Comparison of ENCODE assay signal across 26 cellular contexts in the genomic region with DNA sequence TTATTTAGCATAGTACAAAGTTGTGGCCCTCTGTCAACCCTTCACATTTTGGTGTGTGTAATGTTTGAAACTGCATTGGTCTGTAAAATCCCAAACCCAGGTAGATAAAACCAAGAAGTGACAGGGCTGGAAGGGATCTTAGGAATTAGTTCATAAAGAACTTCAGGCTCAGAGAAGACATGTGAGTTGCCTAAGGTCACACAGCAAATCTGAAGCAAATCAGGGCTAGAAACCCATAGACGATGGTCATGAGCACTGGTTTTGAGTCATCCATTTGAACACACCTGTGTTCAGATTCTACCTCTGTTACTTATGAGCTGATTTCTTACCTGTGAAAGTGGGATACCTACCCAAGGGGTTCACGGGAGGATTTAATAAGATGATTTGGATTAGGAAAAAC.
A peak's percentile ranks its signal among the peaks of the same experiment; 100 is the strongest.
DNase-seq lines count a peak whose midpoint lies in the region; ATAC-seq and TF ChIP-seq lines count a peak whose summit lies in the region.
"Had no signal": no experiment of that assay in that cellular context is flagged by ENCODE, and none has a peak within 500 bp of the region (broad histone marks: within the 10 kb centered on the region; RNA-seq: fewer than 3 reads in every experiment).

No MANE protein-coding gene starts in this region.

- DNase-seq in natural killer cell (no peak), Karpas-422 (no peak), dorsolateral prefrontal cortex (no peak), iPS-NIHi7 (ENCODE audit: extremely low spot score) (no peak)
- no peak for DNase-seq in natural killer cell treated with Interleukin-12 subunit alpha and Interleukin-12 subunit beta and Interleukin-15 and Interleukin-18, amount 100 ng/mL, for 72 hours (ENCODE audit: low spot score)
- no peak for DNase-seq in activated CD4-positive, alpha-beta T cell treated with anti-CD3 and anti-CD28 coated beads for 4 hours
- DNase-seq: AML-193, Calu3, DMS153, DND-41, H7, KG1, MM.1S, NCI-H1048, NCI-H1417, NCI-H1694, NCI-H2081, NCI-H2227 treated with DMSO at 0.1 percent for 48 hours, NCI-H526 treated with DMSO at 0.1 percent for 48 hours, OCI-M1, SK-N-SH, SW 1271 had no signal

- no peaks in the 10 kb centered on the region for H3K9me2 ChIP-seq in Karpas-422 (replicated peaks; ENCODE audit: insufficient read depth, low read length)
- H3K9me2 ChIP-seq: SK-N-SH had no signal

- H3K4me3 ChIP-seq in Karpas-422 (ENCODE audit: low read length), result no peak overlapping the region
- no peak overlapping the region for H3K4me3 ChIP-seq in neutrophil (ENCODE audit: low read depth in 1 of 2, low read length in 1 of 2)
- no peak overlapping the region for H3K4me3 ChIP-seq in dorsolateral prefrontal cortex
- H3K4me3 ChIP-seq: Peyer's patch had no signal

- H3K36me3 Mint-ChIP-seq in natural killer cell, result no peaks in the 10 kb centered on the region
- no peaks in the 10 kb centered on the region for H3K36me3 Mint-ChIP-seq in natural killer cell treated with Interleukin-12 subunit alpha and Interleukin-12 subunit beta and Interleukin-15 and Interleukin-18, amount 100 ng/mL, for 72 hours

- H3K27me3 Mint-ChIP-seq in natural killer cell (ENCODE audit: low read depth in 2 of 2), result no peaks in the 10 kb centered on the region
- no peaks in the 10 kb centered on the region for H3K27me3 Mint-ChIP-seq in natural killer cell treated with Interleukin-12 subunit alpha and Interleukin-12 subunit beta and Interleukin-15 and Interleukin-18, amount 100 ng/mL, for 72 hours

- peak overlapping the region; percentile 39 to 64 for H3K27ac Mint-ChIP-seq in natural killer cell
- peak overlapping the region in 1 of 2 donors; percentile 22 for H3K27ac Mint-ChIP-seq in natural killer cell treated with Interleukin-12 subunit alpha and Interleukin-12 subunit beta and Interleukin-15 and Interleukin-18, amount 100 ng/mL, for 72 hours

- no peaks in the 10 kb centered on the region for H4K20me1 ChIP-seq in Karpas-422 (ENCODE audit: insufficient read depth, low read depth, low read length)

- no peak for TF ChIP-seq CTCF in natural killer cell (IDR thresholded peaks at IDR 0.05)
- no peak for TF ChIP-seq CTCF in neutrophil (IDR thresholded peaks at IDR 0.05)
- TF ChIP-seq CTCF in dorsolateral prefrontal cortex (IDR thresholded peaks at IDR 0.05 in 54 of 56, conservative IDR thresholded peaks at IDR 0.05 in 2 of 56; ENCODE audit: low read depth in 1 of 56, partially characterized antibody in 56 of 56), result no peak

- no peak overlapping the region for H2AFZ ChIP-seq in Karpas-422 (ENCODE audit: low read length)

- peak overlapping the region; percentile 38 for H3K9ac ChIP-seq in Karpas-422 (ENCODE audit: low read length)
- H3K9ac ChIP-seq: SK-N-SH had no signal

- no peaks in the 10 kb centered on the region for H3K27me3 ChIP-seq in Karpas-422 (ENCODE audit: low read length)
- no peaks in the 10 kb centered on the region for H3K27me3 ChIP-seq in neutrophil
- H3K27me3 ChIP-seq in dorsolateral prefrontal cortex, result no peaks in the 10 kb centered on the region
- H3K27me3 ChIP-seq: Peyer's patch had no signal

- H3K4me1 ChIP-seq in Karpas-422 (ENCODE audit: low read length) (peaks cover 84% of the 10 kb centered on the region), neutrophil (ENCODE audit: control insufficient read depth in 1 of 2, insufficient read depth in 1 of 2, low read depth in 1 of 2, low read length in 1 of 2) (peaks cover 60 to 75% of the 10 kb centered on the region in 2 experiments)

- H3K79me2 ChIP-seq in Karpas-422 (ENCODE audit: low read length), result peaks cover 92% of the 10 kb centered on the region

- no peaks in the 10 kb centered on the region for H3K9me3 Mint-ChIP-seq in natural killer cell
- no peaks in the 10 kb centered on the region for H3K9me3 Mint-ChIP-seq in natural killer cell treated with Interleukin-12 subunit alpha and Interleukin-12 subunit beta and Interleukin-15 and Interleukin-18, amount 100 ng/mL, for 72 hours

- H3K36me3 ChIP-seq in Karpas-422 (ENCODE audit: insufficient read depth, low read length) (peaks cover 13% of the 10 kb centered on the region), neutrophil (peaks cover 7% of the 10 kb centered on the region)
- H3K36me3 ChIP-seq: Peyer's patch had no signal

- ATAC-seq in natural killer cell, result no peak
- no peak for ATAC-seq in natural killer cell treated with Interleukin-12 subunit alpha and Interleukin-12 subunit beta and Interleukin-15 and Interleukin-18, amount 100 ng/mL, for 72 hours
- no peak for ATAC-seq in HG03442 (IDR thresholded peaks at IDR 0.05; ENCODE audit: unreplicated experiment)

- H3K4me3 Mint-ChIP-seq in natural killer cell, result no peak overlapping the region
- H3K4me3 Mint-ChIP-seq in natural killer cell treated with Interleukin-12 subunit alpha and Interleukin-12 subunit beta and Interleukin-15 and Interleukin-18, amount 100 ng/mL, for 72 hours, result no peak overlapping the region
- H3K4me3 Mint-ChIP-seq: CD14-positive monocyte had no signal

- H3K27ac ChIP-seq in Karpas-422 (ENCODE audit: low read length) (peak overlapping the region; percentile 99), neutrophil (peak overlapping the region; percentile 75), dorsolateral prefrontal cortex (peak overlapping the region in 9 of 59 donors; percentile 4 to 55 (median 49))
- H3K27ac ChIP-seq: Peyer's patch had no signal

- intact Hi-C loops in natural killer cell (cut with micrococcal nuclease) (no loop called here), dorsolateral prefrontal cortex (cut with DNase I) (no loop called here)

- H3K4me1 Mint-ChIP-seq in natural killer cell, result peaks cover 72 to 78% of the 10 kb centered on the region in 2 donors
- peaks cover 54 to 56% of the 10 kb centered on the region in 2 donors for H3K4me1 Mint-ChIP-seq in natural killer cell treated with Interleukin-12 subunit alpha and Interleukin-12 subunit beta and Interleukin-15 and Interleukin-18, amount 100 ng/mL, for 72 hours (ENCODE audit: low read depth in 2 of 2)

- no peaks in the 10 kb centered on the region for H3K9me3 ChIP-seq in Karpas-422 (ENCODE audit: low read length)
- no peaks in the 10 kb centered on the region for H3K9me3 ChIP-seq in neutrophil
- H3K9me3 ChIP-seq: Peyer's patch, SK-N-SH had no signal

- H3K4me2 ChIP-seq in Karpas-422 (ENCODE audit: low read depth, low read length, poor library complexity, severe bottlenecking), result peak overlapping the region; percentile 20
- H3K4me2 ChIP-seq: SK-N-SH had no signal
